22 cellular contexts compared by ENCODE assay signal in the genomic region with DNA sequence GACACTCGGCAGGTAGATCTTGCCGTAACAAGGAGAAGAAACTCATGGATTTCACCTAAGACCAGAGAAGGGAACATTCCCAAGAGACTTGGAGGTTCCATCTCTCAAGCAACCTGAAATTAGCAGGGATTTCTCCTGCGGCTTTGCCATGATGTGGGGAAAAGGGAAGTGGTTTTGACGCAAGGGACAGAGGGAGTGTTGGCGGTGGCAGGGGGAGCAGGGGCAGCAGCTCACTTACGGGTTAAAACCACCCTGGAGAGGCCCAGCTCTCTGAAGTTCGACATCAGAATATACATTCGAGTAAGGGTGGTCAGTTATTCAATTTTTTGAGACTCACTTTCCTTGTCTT.
DNase-seq lines count a peak whose midpoint lies in the region; ATAC-seq and TF ChIP-seq lines count a peak whose summit lies in the region.
"Had no signal": no experiment of that assay in that cellular context is flagged by ENCODE, and none has a peak within 500 bp of the region (broad histone marks: within the 10 kb centered on the region; RNA-seq: fewer than 3 reads in every experiment).

No MANE protein-coding gene starts in this region.

- no peaks in the 10 kb centered on the region for H3K9me3 ChIP-seq in upper lobe of right lung
- H3K9me3 ChIP-seq: ascending aorta had no signal

- H3K27ac Mint-ChIP-seq in activated T-cell treated with anti-CD3 and anti-CD28 coated beads, Interleukin-2, amount 50 U/mL, for 72 hours = no peak overlapping the region
- H3K27ac Mint-ChIP-seq in activated T-cell treated with anti-CD3 and anti-CD28 coated beads, Interleukin-2, amount 50 U/mL, for 24 hours = no peak overlapping the region
- peak overlapping the region; percentile 10 for H3K27ac Mint-ChIP-seq in activated T-helper 2 cell treated with anti-CD3 and anti-CD28 coated beads, Interferon-gamma antibody, Interleukin-2, Interleukin-4, amounts not matched to agents 10 μg/mL and 5 μg/mL and 100 μg/mL, durations not matched to agents 14 hours and 24 hours and 36 hours
- H3K27ac Mint-ChIP-seq: T-helper 2 cell treated with Interferon-gamma antibody and Interleukin-4, amounts not matched to agents 5 μg/mL and 100 μg/mL, for 36 hours had no signal

- intact Hi-C loops in activated T-helper 2 cell treated with anti-CD3 and anti-CD28 coated beads, Interferon-gamma antibody, Interleukin-2, Interleukin-4, amounts not matched to agents 10 μg/mL and 5 μg/mL and 100 μg/mL, durations not matched to agents 14 hours and 24 hours and 36 hours (cut with micrococcal nuclease) = no loop called here
- intact Hi-C loops in upper lobe of right lung (cut with DNase I) = no loop called here

- H3K4me1 ChIP-seq in upper lobe of right lung = no peaks in the 10 kb centered on the region
- H3K4me1 ChIP-seq: ascending aorta had no signal

- H3K27ac ChIP-seq in upper lobe of right lung = no peak overlapping the region
- H3K27ac ChIP-seq: ascending aorta, SK-N-MC, WERI-Rb-1 had no signal

- H3K36me3 ChIP-seq in upper lobe of right lung = no peaks in the 10 kb centered on the region
- H3K36me3 ChIP-seq: ascending aorta, WERI-Rb-1 had no signal

- DNase-seq in activated T-cell treated with anti-CD3 and anti-CD28 coated beads, Interleukin-2, amount 50 U/mL, for 72 hours = no peak
- no peak for DNase-seq in activated T-cell treated with anti-CD3 and anti-CD28 coated beads, Interleukin-2, amount 50 U/mL, for 24 hours
- DNase-seq in Kasumi-1 (lab: John Stamatoyannopoulos, UW) = peak; percentile 5 to 10
- no peak for DNase-seq in activated T-helper 2 cell treated with anti-CD3 and anti-CD28 coated beads, Interferon-gamma antibody, Interleukin-2, Interleukin-4, amounts not matched to agents 10 μg/mL and 5 μg/mL and 100 μg/mL, durations not matched to agents 14 hours and 24 hours and 36 hours (ENCODE audit: low spot score)
- DNase-seq in upper lobe of right lung = no peak
- DNase-seq in NCI-H2081 (lab: John Stamatoyannopoulos, UW) = no peak
- no peak for DNase-seq in retina
- DNase-seq: activated naive CD4-positive, alpha-beta T cell treated with Interleukin-2 at 50 U/mL for 16 hours; central memory CD4-positive, alpha-beta T cell; kidney glomerular epithelial cell; mammary epithelial cell; NCI-H2081 treated with DMSO at 0.1 percent for 48 hours; occipital lobe; right cardiac atrium; stimulated activated CD4-positive, alpha-beta T cell treated with anti-CD3 and anti-CD28 coated beads, Interleukin-12 subunit alpha, Interleukin-12 subunit beta, amount 100 ng/mL, for 4 hours; stimulated activated CD4-positive, alpha-beta T cell treated with anti-CD3 and anti-CD28 coated beads, Interleukin-4, amount 100 ng/mL, for 4 hours; trophoblast cell; WERI-Rb-1 had no signal

- H3K4me3 ChIP-seq in upper lobe of right lung = no peak overlapping the region
- H3K4me3 ChIP-seq: ascending aorta, SK-N-MC had no signal

- H3K27me3 ChIP-seq in upper lobe of right lung = no peaks in the 10 kb centered on the region
- H3K27me3 ChIP-seq: ascending aorta had no signal

- no peaks in the 10 kb centered on the region for H3K9me3 Mint-ChIP-seq in activated T-cell treated with anti-CD3 and anti-CD28 coated beads, Interleukin-2, amount 50 U/mL, for 72 hours
- H3K9me3 Mint-ChIP-seq in activated T-cell treated with anti-CD3 and anti-CD28 coated beads, Interleukin-2, amount 50 U/mL, for 24 hours = no peaks in the 10 kb centered on the region
- no peaks in the 10 kb centered on the region for H3K9me3 Mint-ChIP-seq in activated T-helper 2 cell treated with anti-CD3 and anti-CD28 coated beads, Interferon-gamma antibody, Interleukin-2, Interleukin-4, amounts not matched to agents 10 μg/mL and 5 μg/mL and 100 μg/mL, durations not matched to agents 14 hours and 24 hours and 36 hours
- H3K9me3 Mint-ChIP-seq: T-helper 2 cell treated with Interferon-gamma antibody and Interleukin-4, amounts not matched to agents 5 μg/mL and 100 μg/mL, for 36 hours had no signal

- peak overlapping the region; percentile 39 to 44 for H3K4me3 Mint-ChIP-seq in activated T-cell treated with anti-CD3 and anti-CD28 coated beads, Interleukin-2, amount 50 U/mL, for 72 hours
- no peak overlapping the region for H3K4me3 Mint-ChIP-seq in activated T-cell treated with anti-CD3 and anti-CD28 coated beads, Interleukin-2, amount 50 U/mL, for 24 hours
- H3K4me3 Mint-ChIP-seq in activated T-helper 2 cell treated with anti-CD3 and anti-CD28 coated beads, Interferon-gamma antibody, Interleukin-2, Interleukin-4, amounts not matched to agents 10 μg/mL and 5 μg/mL and 100 μg/mL, durations not matched to agents 14 hours and 24 hours and 36 hours (ENCODE audit: low read depth) = peak overlapping the region; percentile 20
- H3K4me3 Mint-ChIP-seq: T-helper 2 cell treated with Interferon-gamma antibody and Interleukin-4, amounts not matched to agents 5 μg/mL and 100 μg/mL, for 36 hours had no signal

- no peak for TF ChIP-seq CTCF in upper lobe of right lung (IDR thresholded peaks at IDR 0.05)

- H3K36me3 Mint-ChIP-seq in activated T-cell treated with anti-CD3 and anti-CD28 coated beads, Interleukin-2, amount 50 U/mL, for 72 hours (ENCODE audit: insufficient read depth in 2 of 2) = no peaks in the 10 kb centered on the region
- no peaks in the 10 kb centered on the region for H3K36me3 Mint-ChIP-seq in activated T-cell treated with anti-CD3 and anti-CD28 coated beads, Interleukin-2, amount 50 U/mL, for 24 hours (ENCODE audit: low read depth)
- no peaks in the 10 kb centered on the region for H3K36me3 Mint-ChIP-seq in activated T-helper 2 cell treated with anti-CD3 and anti-CD28 coated beads, Interferon-gamma antibody, Interleukin-2, Interleukin-4, amounts not matched to agents 10 μg/mL and 5 μg/mL and 100 μg/mL, durations not matched to agents 14 hours and 24 hours and 36 hours (ENCODE audit: low read depth)

- peaks cover 30% of the 10 kb centered on the region for H3K4me1 Mint-ChIP-seq in activated T-cell treated with anti-CD3 and anti-CD28 coated beads, Interleukin-2, amount 50 U/mL, for 72 hours (ENCODE audit: low read depth)
- peaks cover 20% of the 10 kb centered on the region for H3K4me1 Mint-ChIP-seq in activated T-cell treated with anti-CD3 and anti-CD28 coated beads, Interleukin-2, amount 50 U/mL, for 24 hours (ENCODE audit: low read depth)
- H3K4me1 Mint-ChIP-seq in activated T-helper 2 cell treated with anti-CD3 and anti-CD28 coated beads, Interferon-gamma antibody, Interleukin-2, Interleukin-4, amounts not matched to agents 10 μg/mL and 5 μg/mL and 100 μg/mL, durations not matched to agents 14 hours and 24 hours and 36 hours (ENCODE audit: low read depth) = peaks cover 19% of the 10 kb centered on the region

- peaks cover 5% of the 10 kb centered on the region for H3K27me3 Mint-ChIP-seq in activated T-cell treated with anti-CD3 and anti-CD28 coated beads, Interleukin-2, amount 50 U/mL, for 72 hours (ENCODE audit: low read depth)
- no peaks in the 10 kb centered on the region for H3K27me3 Mint-ChIP-seq in activated T-cell treated with anti-CD3 and anti-CD28 coated beads, Interleukin-2, amount 50 U/mL, for 24 hours
- peaks cover 4% of the 10 kb centered on the region for H3K27me3 Mint-ChIP-seq in activated T-helper 2 cell treated with anti-CD3 and anti-CD28 coated beads, Interferon-gamma antibody, Interleukin-2, Interleukin-4, amounts not matched to agents 10 μg/mL and 5 μg/mL and 100 μg/mL, durations not matched to agents 14 hours and 24 hours and 36 hours (ENCODE audit: low read depth)

- no peak for ATAC-seq in activated T-cell treated with anti-CD3 and anti-CD28 coated beads, Interleukin-2, amount 50 U/mL, for 72 hours (replicated peaks in 1 of 2)
- ATAC-seq in upper lobe of right lung = peak; percentile 12
- no peak for ATAC-seq in GM18519 (IDR thresholded peaks at IDR 0.05; ENCODE audit: low FRiP score, unreplicated experiment)
- ATAC-seq: right cardiac atrium had no signal

Comparison
In these comparisons a context has a peak if more than half of its experiments do, and no peak if none do; other contexts are left out.
1. DNase-seq: peak in Kasumi-1 (2 of 2); none in activated T-cell treated with anti-CD3 and anti-CD28 coated beads, Interleukin-2, amount 50 U/mL, for 72 hours (0 of 2), activated T-cell treated with anti-CD3 and anti-CD28 coated beads, Interleukin-2, amount 50 U/mL, for 24 hours (single experiment), activated T-helper 2 cell treated with anti-CD3 and anti-CD28 coated beads, Interferon-gamma antibody, Interleukin-2, Interleukin-4, amounts not matched to agents 10 μg/mL and 5 μg/mL and 100 μg/mL, durations not matched to agents 14 hours and 24 hours and 36 hours (single experiment), upper lobe of right lung (single experiment), NCI-H2081 (0 of 2) and retina (single experiment).